In genomic region chr10:25056726-25057125, GRCh38 we compare ENCODE assay signal across 26 cellular contexts. TPM values are rescaled to one million over a fixed set of nuclear protein-coding genes. Genes with fewer than 3 reads are reported as not detected.
"Had no signal": no experiment of that assay in that cellular context is flagged by ENCODE, and none has a peak within 500 bp of the region (broad histone marks: within the 10 kb centered on the region; RNA-seq: fewer than 3 reads in every experiment).

No MANE protein-coding gene starts in this region.

- H3K36me3 ChIP-seq: colonic mucosa, esophagus squamous epithelium, gastrocnemius medialis, heart right ventricle, left ventricle myocardium inferior, lower lobe of right lung had no signal

- H3K27ac ChIP-seq: colonic mucosa, epithelial cell of prostate, esophagus squamous epithelium, gastrocnemius medialis, heart right ventricle, left ventricle myocardium inferior, lower lobe of right lung had no signal

- H3K9me3 ChIP-seq: colonic mucosa, esophagus squamous epithelium, gastrocnemius medialis, heart right ventricle, left ventricle myocardium inferior, lower lobe of right lung had no signal

- H3K4me1 Mint-ChIP-seq: memory B cell had no signal

- H3K4me3 ChIP-seq: colonic mucosa, esophagus squamous epithelium, gastrocnemius medialis, heart right ventricle, left ventricle myocardium inferior, lower lobe of right lung had no signal

- H3K27me3 ChIP-seq: colonic mucosa, esophagus squamous epithelium, gastrocnemius medialis, heart right ventricle had no signal

- H3K27ac Mint-ChIP-seq: dendritic cell treated with granulocyte-macrophage colony-stimulating factor and Interleukin-4, amounts not matched to agents 40 ng/mL and 50 ng/mL, for 4 days; effector memory CD8-positive, alpha-beta T cell; endodermal cell; memory B cell; naive thymus-derived CD4-positive, alpha-beta T cell had no signal

- H3K9me3 Mint-ChIP-seq: dendritic cell treated with granulocyte-macrophage colony-stimulating factor and Interleukin-4, amounts not matched to agents 40 ng/mL and 50 ng/mL, for 4 days; effector memory CD8-positive, alpha-beta T cell; endodermal cell; memory B cell had no signal

- ATAC-seq: effector memory CD8-positive, alpha-beta T cell; esophagus mucosa; gastrocnemius medialis; heart right ventricle; left cardiac atrium; lower lobe of right lung; naive thymus-derived CD4-positive, alpha-beta T cell had no signal

- H3K36me3 Mint-ChIP-seq: memory B cell; naive thymus-derived CD4-positive, alpha-beta T cell had no signal

- H3K27me3 Mint-ChIP-seq: dendritic cell treated with granulocyte-macrophage colony-stimulating factor and Interleukin-4, amounts not matched to agents 40 ng/mL and 50 ng/mL, for 4 days had no signal

- H3K4me1 ChIP-seq: colonic mucosa, gastrocnemius medialis, left ventricle myocardium inferior, lower lobe of right lung had no signal

- DNase-seq: colonic mucosa; cortex of kidney; effector CD8-positive, alpha-beta T cell; effector memory CD8-positive, alpha-beta T cell; endodermal cell; erythroblast; esophagus squamous epithelium; foreskin fibroblast; foreskin melanocyte; gastrocnemius medialis; glutamatergic neuron; head of caudate nucleus; heart right ventricle; hippocampal formation; left cardiac atrium; left ventricle myocardium inferior; lower lobe of right lung; mesendoderm; midbrain; naive thymus-derived CD4-positive, alpha-beta T cell had no signal

- H3K4me3 Mint-ChIP-seq: dendritic cell treated with granulocyte-macrophage colony-stimulating factor and Interleukin-4, amounts not matched to agents 40 ng/mL and 50 ng/mL, for 4 days; effector memory CD8-positive, alpha-beta T cell; endodermal cell; memory B cell; naive thymus-derived CD4-positive, alpha-beta T cell had no signal

RNA-seq across cellular contexts. Expression of gene ENKUR, which starts 40.8 kb away (rescaled TPM):
- total RNA-seq: endodermal cell, esophagus mucosa, gastrocnemius medialis, glomerular endothelial cell, heart right ventricle, left cardiac atrium, left ventricle myocardium inferior, lower leg skin had no signal
- polyA plus RNA-seq: naive thymus-derived CD4-positive, alpha-beta T cell had no signal
